In the genomic region with DNA sequence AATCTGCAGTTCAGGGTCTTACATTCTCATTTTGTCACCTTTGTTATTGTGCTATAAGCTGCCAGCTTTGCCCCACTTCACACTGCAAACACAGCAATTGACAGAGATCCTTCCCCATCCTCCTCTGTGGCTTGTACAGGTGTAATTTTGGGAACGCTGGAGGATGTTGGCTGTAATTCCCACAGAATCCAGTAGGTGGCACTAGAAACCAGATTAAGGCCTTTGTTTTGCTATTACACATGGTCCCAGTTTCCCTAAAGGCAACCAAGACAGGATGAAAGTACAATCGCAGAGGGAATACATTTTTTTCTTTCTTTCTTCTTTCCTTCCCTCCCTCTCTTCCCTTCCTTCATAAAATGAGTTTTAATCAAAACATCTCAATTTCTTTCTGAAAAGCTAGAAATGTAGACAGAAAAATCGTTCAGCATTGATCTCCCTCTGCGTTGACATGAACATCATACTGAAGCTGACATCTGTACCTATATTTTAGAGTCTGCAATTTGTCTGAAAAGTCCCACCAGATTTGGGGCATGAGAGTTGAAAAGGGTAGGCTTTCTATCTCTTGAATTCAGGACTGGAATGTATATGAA, we compare ENCODE assay signal across 8 cellular contexts. TPM values are rescaled to one million over a fixed set of nuclear protein-coding genes. Genes with fewer than 3 reads are reported as not detected.
DNase-seq lines count a peak whose midpoint lies in the region; ATAC-seq and TF ChIP-seq lines count a peak whose summit lies in the region.

No MANE protein-coding gene starts in this region.

- peak; percentile 86 for TF ChIP-seq CTCF in Caco-2 (IDR thresholded peaks at IDR 0.05; ENCODE audit: insufficient read depth in 1 of 2, low read depth in 1 of 2, low read length in 1 of 2, severe bottlenecking in 1 of 2, unreplicated experiment in 1 of 2)
- TF ChIP-seq CTCF in hepatocyte (IDR thresholded peaks at IDR 0.05; ENCODE audit: poor library complexity): peak; percentile 88

- CTCF ChIA-PET in Caco-2 (lab: Charles Lee): no interaction called here

- DNase-seq in Caco-2 (peak in 1 of 2 experiments; percentile 70), NCI-H748 (lab: John Stamatoyannopoulos, UW; ENCODE audit: unreplicated experiment) (peak; percentile 75), amniotic epithelial cell (ENCODE audit: low read depth) (peak; percentile 27), hepatocyte (ENCODE audit: low spot score) (peak; percentile 69)
- DNase-seq in stimulated activated CD4-positive, alpha-beta T cell treated with anti-CD3 and anti-CD28 coated beads, Interleukin-15, amount 100 ng/mL, for 24 hours: peak; percentile 45

- no peaks in the 10 kb centered on the region for H3K36me3 ChIP-seq in Caco-2 (ENCODE audit: control insufficient read depth, insufficient read depth, low read length)
- no peaks in the 10 kb centered on the region for H3K36me3 ChIP-seq in hepatocyte (replicated peaks; ENCODE audit: insufficient read depth, low read depth)

- H3K4me1 ChIP-seq in Caco-2 (no peaks in the 10 kb centered on the region), hepatocyte (ENCODE audit: insufficient read depth) (peaks cover 5% of the 10 kb centered on the region)

- H3K9me2 ChIP-seq in hepatocyte (replicated peaks; ENCODE audit: insufficient read depth): no peaks in the 10 kb centered on the region

- H3K27me3 Mint-ChIP-seq in Caco-2 (ENCODE audit: insufficient read depth, unreplicated experiment): peaks cover 17% of the 10 kb centered on the region

- H3K9me3 ChIP-seq in Caco-2: no peaks in the 10 kb centered on the region
- H3K9me3 ChIP-seq in hepatocyte (ENCODE audit: low read depth): no peaks in the 10 kb centered on the region

- no TSS peak for BruUV-seq in Caco-2 (replicated peaks; lab: Mats Ljungman, UMichigan)

- H3K4me2 ChIP-seq in hepatocyte: no peak overlapping the region

- H3K27me3 ChIP-seq in Caco-2 (replicated peaks; ENCODE audit: control insufficient read depth, insufficient read depth, low read length) (no peaks in the 10 kb centered on the region; the same call in 1 of the 2 replicates), hepatocyte (peaks cover 4% of the 10 kb centered on the region)

- WGBS in hepatocyte (ENCODE audit: low lambda C conversion rate, missing lambda C conversion rate): 43% methylated on average over 4 of the region's 4 CpGs

- no peak overlapping the region for H3K4me3 Mint-ChIP-seq in Caco-2 (ENCODE audit: unreplicated experiment)

- H2AFZ ChIP-seq in hepatocyte: no peak overlapping the region

- no peaks in the 10 kb centered on the region for H3K4me1 Mint-ChIP-seq in Caco-2 (ENCODE audit: low read depth, unreplicated experiment)

- H3K4me3 ChIP-seq in Caco-2 (ENCODE audit: low read depth, low read length) (no peak overlapping the region), hepatocyte (no peak overlapping the region)

- intact Hi-C loops in Caco-2 (cut with micrococcal nuclease; ENCODE audit: unreplicated experiment): loop anchor here (1.0 to 5.0 kb wide), 7 partner anchors 24 to 1504 kb away; no protein-coding TSS in a partner anchor

- ATAC-seq in GM18867 (IDR thresholded peaks at IDR 0.05; ENCODE audit: unreplicated experiment): peak; percentile 70
- peak; percentile 84 for ATAC-seq in HG03432 (IDR thresholded peaks at IDR 0.05; ENCODE audit: unreplicated experiment)
- ATAC-seq in HG02840 (IDR thresholded peaks at IDR 0.05; ENCODE audit: low FRiP score, unreplicated experiment): no peak

- no peak overlapping the region for H3K27ac Mint-ChIP-seq in Caco-2 (ENCODE audit: unreplicated experiment)

- no peaks in the 10 kb centered on the region for H3K36me3 Mint-ChIP-seq in Caco-2 (ENCODE audit: insufficient read depth, unreplicated experiment)

- POLR2A ChIA-PET in Caco-2 (lab: Charles Lee): no interaction called here

- no peaks in the 10 kb centered on the region for H4K20me1 ChIP-seq in hepatocyte (ENCODE audit: insufficient read depth, poor library complexity, severe bottlenecking)

- H3K27ac ChIP-seq in hepatocyte: no peak overlapping the region

- no peaks in the 10 kb centered on the region for H3K9me3 Mint-ChIP-seq in Caco-2 (ENCODE audit: unreplicated experiment)

- H3K79me2 ChIP-seq in hepatocyte: no peaks in the 10 kb centered on the region

RNA-seq across cellular contexts. Expression of a gene that starts 21.3 kb away (rescaled TPM):
- total RNA-seq in Caco-2 (2022) (not detected in 2 replicates), hepatocyte (17.7 and 20.1 TPM in 2 replicates)
- 4.3 and 8.9 TPM in 2 replicates for polyA plus RNA-seq in hepatocyte

RNA-seq across cellular contexts. Expression of a gene that starts 48.7 kb away (rescaled TPM):
- total RNA-seq in Caco-2 (2022) (not detected in 2 replicates), hepatocyte (0.03 TPM in 1 of 2 replicates, not detected in the other)
- not detected in 2 replicates for polyA plus RNA-seq in hepatocyte

Comparison
In these comparisons a context has a peak if more than half of its experiments do, and no peak if none do; other contexts are left out.
1. RNA of a gene that starts 21.3 kb away (total RNA-seq): 17.7 to 20.1 TPM in hepatocyte; not detected in Caco-2; every median in the first group is over 10 times any median in the second.